Comparison of ENCODE assay signal across 7 cellular contexts in the genomic region with DNA sequence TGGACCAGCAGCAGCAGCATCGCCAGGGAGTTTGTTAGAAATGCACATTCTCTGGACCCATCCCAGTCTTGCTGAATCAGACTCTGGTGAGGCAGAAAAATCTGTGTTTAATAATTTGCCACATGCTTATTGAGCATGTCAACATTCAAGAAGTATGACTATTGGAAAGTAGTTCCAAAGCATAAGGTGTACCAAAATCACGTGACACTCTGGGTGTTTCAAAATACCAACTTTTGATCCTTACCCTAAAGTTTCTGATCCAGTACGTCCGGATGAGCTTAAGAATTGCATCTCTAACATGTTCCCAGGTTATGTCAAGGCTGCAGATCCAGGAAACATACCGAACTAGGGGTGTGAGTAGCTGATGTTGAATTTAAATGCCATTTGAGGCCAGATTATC.
"Had no signal": no experiment of that assay in that cellular context is flagged by ENCODE, and none has a peak within 500 bp of the region (broad histone marks: within the 10 kb centered on the region; RNA-seq: fewer than 3 reads in every experiment).

No MANE protein-coding gene starts in this region.

- H3K4me3 ChIP-seq: GM23338 had no signal

- DNase-seq: H9, HCEC 1CT, KG1 had no signal

- ATAC-seq: GM23338 had no signal

- FAIRE-seq: H1, H54, HTR-8/SVneo had no signal

- H2AFZ ChIP-seq: GM23338 had no signal

- H3K4me2 ChIP-seq: GM23338 had no signal
